ENCODE assay signal across 8 cellular contexts in the genomic region with DNA sequence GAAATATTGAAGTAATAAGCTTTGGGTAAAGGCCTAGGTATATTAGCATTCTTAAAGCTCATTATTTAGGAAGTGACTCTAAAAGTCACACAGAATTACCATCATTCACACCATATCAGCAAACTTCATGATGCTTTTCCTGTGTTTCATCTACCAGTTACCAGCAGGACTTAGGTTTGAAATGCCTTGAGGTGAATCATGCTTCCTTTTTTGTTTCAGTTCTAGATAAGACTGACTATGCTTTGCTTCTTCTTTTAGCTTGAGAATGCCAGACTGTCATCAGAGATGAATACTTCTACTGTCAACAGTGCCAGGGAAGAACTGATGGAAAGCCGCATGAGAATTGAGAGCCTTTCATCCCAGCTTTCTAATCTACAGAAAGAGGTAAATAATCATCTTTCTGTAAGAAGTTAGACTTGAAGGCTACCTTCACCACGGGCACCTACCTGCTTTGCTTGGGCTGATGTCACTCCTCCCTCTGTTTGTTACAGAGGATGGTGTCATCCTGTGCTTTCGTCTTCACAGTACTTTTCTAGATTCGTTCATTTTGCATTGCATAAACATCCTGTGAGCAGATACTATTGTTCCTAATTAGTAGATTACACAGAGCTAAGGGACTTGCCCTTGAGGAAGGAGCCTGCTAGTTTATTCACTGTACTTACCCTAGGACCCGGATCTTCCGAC. TPM values are rescaled to one million over a fixed set of nuclear protein-coding genes. Genes with fewer than 3 reads are reported as not detected.
DNase-seq lines count a peak whose midpoint lies in the region; ATAC-seq and TF ChIP-seq lines count a peak whose summit lies in the region.

No MANE protein-coding gene starts in this region.

- intact Hi-C loops in activated B cell treated with CpG ODN at 0.5 μM for 24 hours (cut with micrococcal nuclease) (no loop called here), lower leg skin (cut with DNase I; ENCODE audit: low total_unique reads) (no loop called here)

- TF ChIP-seq CTCF in activated B cell treated with CpG ODN at 0.5 μM for 24 hours (IDR thresholded peaks at IDR 0.05): no peak
- no peak for TF ChIP-seq CTCF in fibroblast of villous mesenchyme (IDR thresholded peaks at IDR 0.05; ENCODE audit: insufficient read depth, low read depth, low read length)
- TF ChIP-seq CTCF in lower leg skin (IDR thresholded peaks at IDR 0.05): no peak

- CTCF ChIA-PET in activated B cell treated with CpG ODN at 0.5 μM for 24 hours (lab: Charles Lee): interaction anchor here (2.6 to 5.2 kb wide), 2 partner anchors 10 to 135 kb away, joined by 13 to 32 read pairs; no protein-coding TSS in a partner anchor

- TF ChIP-seq POLR2A in GM18505 (IDR thresholded peaks at IDR 0.05; ENCODE audit: borderline replicate concordance, extremely low read depth, insufficient read depth, insufficient read length): no peak
- TF ChIP-seq POLR2A in lower leg skin (IDR thresholded peaks at IDR 0.05): no peak

- H3K4me1 Mint-ChIP-seq in activated B cell treated with CpG ODN at 0.5 μM for 24 hours: peaks cover 44% of the 10 kb centered on the region

- H3K27me3 Mint-ChIP-seq in activated B cell treated with CpG ODN at 0.5 μM for 24 hours: no peaks in the 10 kb centered on the region

- POLR2A ChIA-PET in activated B cell treated with CpG ODN at 0.5 μM for 24 hours (lab: Charles Lee): interaction anchor here (0.8 to 1.6 kb wide), 6 partner anchors 34 to 261 kb away, joined by 3 to 10 read pairs (median 3); a partner anchor contains a TSS

- DNase-seq in activated T-cell treated with anti-CD3 and anti-CD28 coated beads for 24 hours (ENCODE audit: low read depth) (peak; percentile 21), activated T-cell treated with anti-CD3 and anti-CD28 coated beads for 4 hours (no peak), activated B cell treated with CpG ODN at 0.5 μM for 24 hours (no peak), fibroblast of villous mesenchyme (ENCODE audit: low read depth) (peak; percentile 66), cerebellar nuclear complex (lab: John Stamatoyannopoulos, UW) (no peak), lower leg skin (ENCODE audit: low spot score in 2 of 2) (no peak)
- DNase-seq in stimulated activated naive CD8-positive, alpha-beta T cell treated with anti-CD3 and anti-CD28 coated beads, Interleukin-15, Interleukin-2, amounts not matched to agents 100 U/mL and 50 U/mL, for 24 hours: no peak

- H3K27ac Mint-ChIP-seq in activated B cell treated with CpG ODN at 0.5 μM for 24 hours: peak overlapping the region; percentile 77

- peaks cover 44% of the 10 kb centered on the region for H3K36me3 Mint-ChIP-seq in activated B cell treated with CpG ODN at 0.5 μM for 24 hours (ENCODE audit: low read depth)

- H3K4me3 ChIP-seq in fibroblast of villous mesenchyme (ENCODE audit: low read depth, low read length): no peak overlapping the region
- no peak overlapping the region for H3K4me3 ChIP-seq in lower leg skin (ENCODE audit: low read depth, poor library complexity, severe bottlenecking)

- H3K4me3 Mint-ChIP-seq in activated B cell treated with CpG ODN at 0.5 μM for 24 hours: peak overlapping the region; percentile 29

- ATAC-seq in activated B cell treated with CpG ODN at 0.5 μM for 24 hours (ENCODE audit: low read depth) (peak; percentile 51), GM18505 (IDR thresholded peaks at IDR 0.05; ENCODE audit: unreplicated experiment) (no peak)
- peak; percentile 77 for ATAC-seq in stimulated activated naive CD8-positive, alpha-beta T cell treated with anti-CD3 and anti-CD28 coated beads, Interleukin-15, Interleukin-2, amounts not matched to agents 100 U/mL and 50 U/mL, for 24 hours

- no peaks in the 10 kb centered on the region for H3K9me3 Mint-ChIP-seq in activated B cell treated with CpG ODN at 0.5 μM for 24 hours

- WGBS in lower leg skin, 2 donors: 77 to 90% methylated on average over 6 of the region's 6 CpGs

RNA-seq across cellular contexts. Expression of a gene that starts 34.7 kb away (rescaled TPM):
- 34.7 and 35.7 TPM in 2 replicates for total RNA-seq in activated B cell treated with CpG ODN at 0.5 μM for 24 hours
- total RNA-seq in fibroblast of villous mesenchyme: 31.6 and 47.9 TPM in 2 replicates
- 10 to 100 TPM in 2 of 4 donors, 1 to 10 TPM in 2; 9.2 to 20.7 (median 9.9) TPM for total RNA-seq in lower leg skin

Comparison
In these comparisons a context has a peak if more than half of its experiments do, and no peak if none do; other contexts are left out.
1. DNase-seq: peak in activated T-cell treated with anti-CD3 and anti-CD28 coated beads for 24 hours (single experiment) and fibroblast of villous mesenchyme (single experiment); none in activated T-cell treated with anti-CD3 and anti-CD28 coated beads for 4 hours (single experiment), activated B cell treated with CpG ODN at 0.5 μM for 24 hours (single experiment), stimulated activated naive CD8-positive, alpha-beta T cell treated with anti-CD3 and anti-CD28 coated beads, Interleukin-15, Interleukin-2, amounts not matched to agents 100 U/mL and 50 U/mL, for 24 hours (single experiment), cerebellar nuclear complex (0 of 2) and lower leg skin (0 of 2).